ENCODE assay signal across 16 cellular contexts in the genomic region with DNA sequence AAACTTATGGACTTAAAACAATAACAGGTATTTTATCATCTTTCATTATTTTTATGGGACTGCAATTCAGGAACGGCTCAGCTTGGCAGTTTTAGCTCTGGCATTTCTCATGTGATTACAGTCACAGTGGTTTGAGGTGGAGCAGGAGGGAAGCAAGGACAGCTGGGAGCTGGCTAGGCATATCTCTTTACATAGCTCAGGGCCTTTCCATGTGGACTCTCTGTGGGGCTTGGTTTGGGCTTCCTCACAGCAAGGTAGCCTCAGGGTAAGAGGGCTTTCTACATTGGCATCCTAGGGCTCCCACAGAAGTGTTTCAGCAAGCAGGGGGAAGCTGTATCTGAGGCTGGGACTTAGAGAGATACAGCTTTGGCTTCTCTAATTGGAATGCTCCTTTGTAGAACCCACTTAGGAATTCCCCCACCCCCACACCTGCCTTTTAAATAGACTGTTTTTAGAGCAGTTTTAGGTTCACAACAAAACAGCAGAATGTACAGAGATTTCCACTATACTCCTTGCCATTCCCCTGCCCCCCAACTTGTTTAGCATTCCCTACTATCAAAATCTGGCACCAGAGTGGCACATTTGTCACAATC. TPM values are rescaled to one million over a fixed set of nuclear protein-coding genes. Genes with fewer than 3 reads are reported as not detected.
DNase-seq lines count a peak whose midpoint lies in the region; ATAC-seq lines count a peak whose summit lies in the region.
"Had no signal": no experiment of that assay in that cellular context is flagged by ENCODE, and none has a peak within 500 bp of the region (broad histone marks: within the 10 kb centered on the region; RNA-seq: fewer than 3 reads in every experiment).

No MANE protein-coding gene starts in this region.

- H3K18ac ChIP-seq in mesendoderm (ENCODE audit: low read length): no peak overlapping the region

- no peak overlapping the region for H3K4me2 ChIP-seq in mesendoderm (ENCODE audit: low read length)
- H3K4me2 ChIP-seq: BLaER1 had no signal

- H3K4me1 ChIP-seq in mesendoderm (ENCODE audit: control insufficient read depth, low read depth, low read length): no peaks in the 10 kb centered on the region
- H3K4me1 ChIP-seq: BLaER1, Caco-2 had no signal

- no peaks in the 10 kb centered on the region for H3K9me3 Mint-ChIP-seq in stimulated activated naive B cell treated with anti-CD40 and anti-IgM and Interleukin-4, amounts not matched to agents 10 μg/mL and 1 μg/mL and 100 μg/mL, for 72 hours
- H3K9me3 Mint-ChIP-seq: CD8-positive, alpha-beta memory T cell had no signal

- no peaks in the 10 kb centered on the region for H3K36me3 Mint-ChIP-seq in stimulated activated naive B cell treated with anti-CD40 and anti-IgM and Interleukin-4, amounts not matched to agents 10 μg/mL and 1 μg/mL and 100 μg/mL, for 72 hours
- H3K36me3 Mint-ChIP-seq: CD8-positive, alpha-beta memory T cell had no signal

- peaks cover 17 to 37% of the 10 kb centered on the region in 2 donors for H3K4me1 Mint-ChIP-seq in stimulated activated naive B cell treated with anti-CD40 and anti-IgM and Interleukin-4, amounts not matched to agents 10 μg/mL and 1 μg/mL and 100 μg/mL, for 72 hours
- H3K4me1 Mint-ChIP-seq: CD8-positive, alpha-beta memory T cell had no signal

- no peaks in the 10 kb centered on the region for H3K36me3 ChIP-seq in mesendoderm (ENCODE audit: control insufficient read depth, insufficient read depth, low read length)
- H3K36me3 ChIP-seq: BLaER1 had no signal

- no peak overlapping the region for H4K5ac ChIP-seq in mesendoderm (ENCODE audit: low read length)

- no CpG with 5 or more reads among the region's 1 CpG for WGBS in mesendoderm (ENCODE audit: extremely low coverage, insufficient coverage, low lambda C conversion rate)

- peak overlapping the region in 1 of 2 donors; percentile 21 for H3K4me3 Mint-ChIP-seq in stimulated activated naive B cell treated with anti-CD40 and anti-IgM and Interleukin-4, amounts not matched to agents 10 μg/mL and 1 μg/mL and 100 μg/mL, for 72 hours
- H3K4me3 Mint-ChIP-seq: CD8-positive, alpha-beta memory T cell had no signal

- ATAC-seq in stimulated activated naive B cell treated with anti-CD40 and anti-IgM and Interleukin-4, amounts not matched to agents 10 μg/mL and 1 μg/mL and 100 μg/mL, for 72 hours (replicated peaks): peak; percentile 71 to 75
- ATAC-seq: HCT116 had no signal

- H3K9ac ChIP-seq in mesendoderm (ENCODE audit: low read length): no peak overlapping the region
- H3K9ac ChIP-seq: BLaER1, GM23248 had no signal

- no peak overlapping the region for H2BK5ac ChIP-seq in mesendoderm (ENCODE audit: low read length)

- DNase-seq in NCI-H2227 treated with DMSO at 0.1 percent for 48 hours (lab: John Stamatoyannopoulos, UW) (peak; percentile 60), NCI-H2227 (lab: John Stamatoyannopoulos, UW; ENCODE audit: unreplicated experiment) (no peak), mesendoderm (peak; percentile 28), NCI-H446 (lab: John Stamatoyannopoulos, UW) (no peak), DMS114 treated with DMSO at 0.1 percent for 48 hours (lab: John Stamatoyannopoulos, UW; ENCODE audit: unreplicated experiment) (no peak)
- peak; percentile 5 for DNase-seq in stimulated activated CD4-positive, alpha-beta T cell treated with anti-CD3 and anti-CD28 coated beads, Interleukin-4, amount 100 ng/mL, for 24 hours
- no peak for DNase-seq in stimulated activated CD4-positive, alpha-beta T cell treated with anti-CD3 and anti-CD28 coated beads, Interleukin-12 subunit alpha, Interleukin-12 subunit beta, amount 100 ng/mL, for 4 hours
- no peak for DNase-seq in stimulated activated naive B cell treated with anti-CD40 and anti-IgM and Interleukin-4, amounts not matched to agents 10 μg/mL and 1 μg/mL and 100 μg/mL, for 72 hours
- DNase-seq: 8988T; AML-193; Caco-2; CD8-positive, alpha-beta memory T cell; DMS53; GM23248 had no signal

- no peak overlapping the region for H3K56ac ChIP-seq in mesendoderm (ENCODE audit: low read length)

- no peaks in the 10 kb centered on the region for H3K27me3 ChIP-seq in mesendoderm (ENCODE audit: insufficient read depth, low read length, poor library complexity)
- H3K27me3 ChIP-seq: BLaER1 had no signal

- no peak overlapping the region for H2BK120ac ChIP-seq in mesendoderm (ENCODE audit: low read depth, low read length)

- no peaks in the 10 kb centered on the region for H3K79me1 ChIP-seq in mesendoderm (ENCODE audit: low read length)

- no peak overlapping the region for H4K8ac ChIP-seq in mesendoderm (ENCODE audit: low read depth, low read length)

- no peaks in the 10 kb centered on the region for H3K79me2 ChIP-seq in mesendoderm (ENCODE audit: control insufficient read depth, insufficient read depth, low read length)

- no peak overlapping the region for H2BK15ac ChIP-seq in mesendoderm (replicated peaks; ENCODE audit: low read depth)

- H3K27ac ChIP-seq in mesendoderm (ENCODE audit: low read depth, low read length): no peak overlapping the region
- H3K27ac ChIP-seq: BLaER1, GM23248 had no signal

- H3K4me3 ChIP-seq in mesendoderm (ENCODE audit: low read length): no peak overlapping the region
- H3K4me3 ChIP-seq: BLaER1, GM23248 had no signal

- peak overlapping the region; percentile 25 for H3K23ac ChIP-seq in mesendoderm (ENCODE audit: low read length)

- H3K4ac ChIP-seq in mesendoderm (ENCODE audit: low read depth, low read length): no peak overlapping the region

- H2AK5ac ChIP-seq in mesendoderm (ENCODE audit: low read length): no peak overlapping the region

- peak overlapping the region; percentile 74 for H3K27ac Mint-ChIP-seq in stimulated activated naive B cell treated with anti-CD40 and anti-IgM and Interleukin-4, amounts not matched to agents 10 μg/mL and 1 μg/mL and 100 μg/mL, for 72 hours
- H3K27ac Mint-ChIP-seq: CD8-positive, alpha-beta memory T cell had no signal

- H3K27me3 Mint-ChIP-seq in stimulated activated naive B cell treated with anti-CD40 and anti-IgM and Interleukin-4, amounts not matched to agents 10 μg/mL and 1 μg/mL and 100 μg/mL, for 72 hours: peaks cover 3 to 12% of the 10 kb centered on the region in 2 donors

RNA-seq across cellular contexts. Expression of a gene that starts 26.6 kb away (rescaled TPM):
- 22.3 TPM for polyA plus RNA-seq in mesendoderm (2013, experiment 1 of 2)
- polyA plus RNA-seq in mesendoderm (2013, experiment 2 of 2): 22.8 TPM

Comparison
In these comparisons a context has a peak if more than half of its experiments do, and no peak if none do; other contexts are left out.
1. DNase-seq: peak in NCI-H2227 treated with DMSO at 0.1 percent for 48 hours (single experiment), stimulated activated CD4-positive, alpha-beta T cell treated with anti-CD3 and anti-CD28 coated beads, Interleukin-4, amount 100 ng/mL, for 24 hours (single experiment) and mesendoderm (single experiment); none in NCI-H2227 (single experiment), stimulated activated CD4-positive, alpha-beta T cell treated with anti-CD3 and anti-CD28 coated beads, Interleukin-12 subunit alpha, Interleukin-12 subunit beta, amount 100 ng/mL, for 4 hours (single experiment), stimulated activated naive B cell treated with anti-CD40 and anti-IgM and Interleukin-4, amounts not matched to agents 10 μg/mL and 1 μg/mL and 100 μg/mL, for 72 hours (single experiment), NCI-H446 (0 of 2) and DMS114 treated with DMSO at 0.1 percent for 48 hours (single experiment).